In the genomic region with DNA sequence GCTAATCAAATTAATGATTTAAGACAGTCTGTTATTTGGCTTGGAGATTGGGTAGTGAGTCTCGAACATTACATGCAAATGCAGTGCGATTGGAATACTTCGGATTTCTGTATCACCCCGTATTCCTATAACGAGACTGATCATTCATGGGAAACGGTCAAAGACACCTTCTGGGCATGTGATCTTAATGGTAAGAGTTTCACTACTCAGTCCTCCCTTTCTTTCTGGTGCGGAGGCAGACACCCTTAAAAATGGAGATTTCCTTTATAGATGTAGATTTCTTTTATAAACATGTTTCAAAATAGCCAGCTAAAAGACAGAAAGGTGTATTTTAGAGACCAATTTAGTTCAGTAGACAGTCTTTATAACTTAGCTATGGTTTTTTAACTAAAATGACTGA, we compare ENCODE assay signal across 38 cellular contexts.
"Had no signal": no experiment of that assay in that cellular context is flagged by ENCODE, and none has a peak within 500 bp of the region (broad histone marks: within the 10 kb centered on the region; RNA-seq: fewer than 3 reads in every experiment).

No MANE protein-coding gene starts in this region.

- FAIRE-seq: bronchial epithelial cell, TTC549 had no signal

- H3K4me3 ChIP-seq: ascending aorta, cardiac muscle cell had no signal

- H3K9me3 Mint-ChIP-seq: activated B cell treated with CpG ODN at 0.5 μM for 24 hours; activated CD4-positive, alpha-beta memory T cell treated with anti-CD3 and anti-CD28 coated beads for 36 hours; activated CD4-positive, alpha-beta T cell treated with anti-CD3 and anti-CD28 coated beads, Interleukin-2, amount 10 ng/mL, durations not matched to agents 24 days and 14 days; activated naive CD4-positive, alpha-beta T cell treated with anti-CD3 and anti-CD28 coated beads, Interleukin-2, amount 10 ng/mL, durations not matched to agents 7 days and 5 days; activated naive CD4-positive, alpha-beta T cell treated with anti-CD3 and anti-CD28 coated beads, Interleukin-2, amount 50 U/mL, for 24 hours; activated naive CD8-positive, alpha-beta T cell treated with anti-CD3 and anti-CD28 coated beads, Interleukin-2, amount 10 ng/mL, durations not matched to agents 7 days and 5 days; activated naive CD8-positive, alpha-beta T cell treated with anti-CD3 and anti-CD28 coated beads, Interleukin-2, amount 50 U/mL, for 24 hours; activated T-cell treated with anti-CD3 and anti-CD28 coated beads, Interleukin-2, amount 50 U/mL, for 24 hours; activated T-helper 2 cell treated with anti-CD3 and anti-CD28 coated beads, Interferon-gamma antibody, Interleukin-2, Interleukin-4, amounts not matched to agents 10 μg/mL and 5 μg/mL and 100 μg/mL, durations not matched to agents 14 hours and 24 hours and 36 hours; brain; central memory CD8-positive, alpha-beta T cell; T-helper 1 cell treated with Interleukin-12 subunit alpha and Interleukin-12 subunit beta and Interleukin-4 antibody, amounts not matched to agents 30 μg/mL and 1 μg/mL, for 36 hours had no signal

- H3K27ac Mint-ChIP-seq: activated B cell treated with CpG ODN at 0.5 μM for 24 hours; activated CD4-positive, alpha-beta memory T cell treated with anti-CD3 and anti-CD28 coated beads for 36 hours; activated CD4-positive, alpha-beta T cell treated with anti-CD3 and anti-CD28 coated beads, Interleukin-2, amount 10 ng/mL, durations not matched to agents 24 days and 14 days; activated CD8-positive, alpha-beta memory T cell treated with anti-CD3 and anti-CD28 coated beads, Interleukin-2, amount 10 ng/mL, durations not matched to agents 7 days and 5 days; activated CD8-positive, alpha-beta T cell treated with anti-CD3 and anti-CD28 coated beads, Interleukin-2, amount 10 ng/mL, durations not matched to agents 7 days and 5 days; activated naive CD4-positive, alpha-beta T cell treated with anti-CD3 and anti-CD28 coated beads, Interleukin-2, amount 10 ng/mL, durations not matched to agents 7 days and 5 days; activated naive CD4-positive, alpha-beta T cell treated with anti-CD3 and anti-CD28 coated beads, Interleukin-2, amount 50 U/mL, for 24 hours; activated naive CD8-positive, alpha-beta T cell; activated naive CD8-positive, alpha-beta T cell treated with anti-CD3 and anti-CD28 coated beads, Interleukin-2, amount 10 ng/mL, durations not matched to agents 7 days and 5 days; activated naive CD8-positive, alpha-beta T cell treated with anti-CD3 and anti-CD28 coated beads, Interleukin-2, amount 50 U/mL, for 24 hours; activated T-cell treated with anti-CD3 and anti-CD28 coated beads, Interleukin-2, amount 50 U/mL, for 24 hours; activated T-helper 2 cell treated with anti-CD3 and anti-CD28 coated beads, Interferon-gamma antibody, Interleukin-2, Interleukin-4, amounts not matched to agents 10 μg/mL and 5 μg/mL and 100 μg/mL, durations not matched to agents 14 hours and 24 hours and 36 hours; brain; T-helper 1 cell treated with Interleukin-12 subunit alpha and Interleukin-12 subunit beta and Interleukin-4 antibody, amounts not matched to agents 30 μg/mL and 1 μg/mL, for 36 hours; T-helper 2 cell treated with Interferon-gamma antibody and Interleukin-4, amounts not matched to agents 5 μg/mL and 100 μg/mL, for 36 hours had no signal

- H3K36me3 ChIP-seq: ascending aorta, cardiac muscle cell had no signal

- H3K9me3 ChIP-seq: ascending aorta had no signal

- H3K36me3 Mint-ChIP-seq: activated naive CD4-positive, alpha-beta T cell treated with anti-CD3 and anti-CD28 coated beads, Interleukin-2, amount 10 ng/mL, durations not matched to agents 7 days and 5 days had no signal

- H3K27me3 Mint-ChIP-seq: activated B cell treated with CpG ODN at 0.5 μM for 24 hours; activated CD4-positive, alpha-beta memory T cell treated with anti-CD3 and anti-CD28 coated beads for 36 hours; activated CD4-positive, alpha-beta T cell treated with anti-CD3 and anti-CD28 coated beads, Interleukin-2, amount 10 ng/mL, durations not matched to agents 24 days and 14 days; activated CD8-positive, alpha-beta memory T cell treated with anti-CD3 and anti-CD28 coated beads, Interleukin-2, amount 10 ng/mL, durations not matched to agents 7 days and 5 days; activated naive CD4-positive, alpha-beta T cell treated with anti-CD3 and anti-CD28 coated beads, Interleukin-2, amount 10 ng/mL, durations not matched to agents 7 days and 5 days; activated naive CD4-positive, alpha-beta T cell treated with anti-CD3 and anti-CD28 coated beads, Interleukin-2, amount 50 U/mL, for 24 hours; activated naive CD8-positive, alpha-beta T cell; activated naive CD8-positive, alpha-beta T cell treated with anti-CD3 and anti-CD28 coated beads, Interleukin-2, amount 10 ng/mL, durations not matched to agents 7 days and 5 days; activated naive CD8-positive, alpha-beta T cell treated with anti-CD3 and anti-CD28 coated beads, Interleukin-2, amount 50 U/mL, for 24 hours; activated T-cell treated with anti-CD3 and anti-CD28 coated beads, Interleukin-2, amount 50 U/mL, for 24 hours; brain; central memory CD8-positive, alpha-beta T cell had no signal

- DNase-seq: activated B cell treated with CpG ODN at 0.5 μM for 24 hours; activated CD4-positive, alpha-beta memory T cell treated with anti-CD3 and anti-CD28 coated beads for 36 hours; activated CD4-positive, alpha-beta T cell treated with anti-CD3 and anti-CD28 coated beads for 4 hours; activated CD4-positive, alpha-beta T cell treated with anti-CD3 and anti-CD28 coated beads, Interleukin-2, amount 10 ng/mL, durations not matched to agents 24 days and 14 days; activated CD4-positive, alpha-beta T cell treated with anti-CD3 and anti-CD28 coated beads, Interleukin-2, amount 50 U/mL, for 1 hour; activated CD4-positive, alpha-beta T cell treated with anti-CD3 and anti-CD28 coated beads, Interleukin-2, amount 50 U/mL, for 4 hours; activated CD4-positive, CD25-positive, alpha-beta regulatory T cell treated with anti-CD3 and anti-CD28 coated beads, Interleukin-2, amount 50 U/mL, for 72 hours; activated CD8-positive, alpha-beta memory T cell treated with anti-CD3 and anti-CD28 coated beads for 24 hours; activated CD8-positive, alpha-beta memory T cell treated with anti-CD3 and anti-CD28 coated beads, Interleukin-2, amount 10 ng/mL, durations not matched to agents 7 days and 5 days; activated CD8-positive, alpha-beta memory T cell treated with anti-CD3 and anti-CD28 coated beads, Interleukin-2, amount 50 U/mL, for 48 hours; activated CD8-positive, alpha-beta T cell treated with anti-CD3 and anti-CD28 coated beads, Interleukin-2, amount 10 ng/mL, durations not matched to agents 7 days and 5 days; activated effector memory CD4-positive, alpha-beta T cell treated with Interleukin-2 at 50 U/mL for 16 hours; activated gamma-delta T cell; activated naive CD4-positive, alpha-beta T cell treated with anti-CD3 and anti-CD28 coated beads, Interleukin-2, amount 10 ng/mL, durations not matched to agents 7 days and 5 days; activated naive CD4-positive, alpha-beta T cell treated with Interleukin-2 at 50 U/mL for 16 hours; activated naive CD8-positive, alpha-beta T cell treated with anti-CD3 and anti-CD28 coated beads, Interleukin-2, amount 10 ng/mL, durations not matched to agents 7 days and 5 days; activated naive CD8-positive, alpha-beta T cell treated with anti-CD3 and anti-CD28 coated beads, Interleukin-2, amount 50 U/mL, for 24 hours; activated T-cell treated with anti-CD3 and anti-CD28 coated beads, Interleukin-2, amount 50 U/mL, for 24 hours; activated T-cell treated with anti-CD3 and anti-CD28 coated beads, Interleukin-2, amount 50 U/mL, for 48 hours; amygdala; anterior cingulate cortex; caudate nucleus; cerebellar nuclear complex; T-helper 1 cell; T-helper 2 cell; T-helper 9 cell had no signal

- H3K4me1 ChIP-seq: ascending aorta had no signal

- H3K4me3 Mint-ChIP-seq: activated B cell treated with CpG ODN at 0.5 μM for 24 hours; activated CD4-positive, alpha-beta memory T cell treated with anti-CD3 and anti-CD28 coated beads for 36 hours; activated CD4-positive, alpha-beta T cell treated with anti-CD3 and anti-CD28 coated beads, Interleukin-2, amount 10 ng/mL, durations not matched to agents 24 days and 14 days; activated CD8-positive, alpha-beta memory T cell treated with anti-CD3 and anti-CD28 coated beads, Interleukin-2, amount 10 ng/mL, durations not matched to agents 7 days and 5 days; activated CD8-positive, alpha-beta T cell treated with anti-CD3 and anti-CD28 coated beads, Interleukin-2, amount 10 ng/mL, durations not matched to agents 7 days and 5 days; activated naive CD4-positive, alpha-beta T cell treated with anti-CD3 and anti-CD28 coated beads, Interleukin-2, amount 10 ng/mL, durations not matched to agents 7 days and 5 days; activated naive CD4-positive, alpha-beta T cell treated with anti-CD3 and anti-CD28 coated beads, Interleukin-2, amount 50 U/mL, for 24 hours; activated naive CD8-positive, alpha-beta T cell; activated naive CD8-positive, alpha-beta T cell treated with anti-CD3 and anti-CD28 coated beads, Interleukin-2, amount 10 ng/mL, durations not matched to agents 7 days and 5 days; activated naive CD8-positive, alpha-beta T cell treated with anti-CD3 and anti-CD28 coated beads, Interleukin-2, amount 50 U/mL, for 24 hours; activated T-cell treated with anti-CD3 and anti-CD28 coated beads, Interleukin-2, amount 50 U/mL, for 24 hours; brain; central memory CD8-positive, alpha-beta T cell; T-helper 1 cell treated with Interleukin-12 subunit alpha and Interleukin-12 subunit beta and Interleukin-4 antibody, amounts not matched to agents 30 μg/mL and 1 μg/mL, for 36 hours; T-helper 2 cell treated with Interferon-gamma antibody and Interleukin-4, amounts not matched to agents 5 μg/mL and 100 μg/mL, for 36 hours had no signal

- H3K27me3 ChIP-seq: ascending aorta, cardiac muscle cell had no signal

- H3K27ac ChIP-seq: ascending aorta, cardiac muscle cell, VCaP had no signal

- ATAC-seq: activated CD8-positive, alpha-beta memory T cell treated with anti-CD3 and anti-CD28 coated beads, Interleukin-2, amount 10 ng/mL, durations not matched to agents 7 days and 5 days; activated CD8-positive, alpha-beta T cell treated with anti-CD3 and anti-CD28 coated beads, Interleukin-2, amount 10 ng/mL, durations not matched to agents 7 days and 5 days; activated naive CD8-positive, alpha-beta T cell treated with anti-CD3 and anti-CD28 coated beads, Interleukin-2, amount 50 U/mL, for 24 hours had no signal

- H3K4me1 Mint-ChIP-seq: activated naive CD4-positive, alpha-beta T cell treated with anti-CD3 and anti-CD28 coated beads, Interleukin-2, amount 10 ng/mL, durations not matched to agents 7 days and 5 days; activated naive CD8-positive, alpha-beta T cell treated with anti-CD3 and anti-CD28 coated beads, Interleukin-2, amount 10 ng/mL, durations not matched to agents 7 days and 5 days; central memory CD8-positive, alpha-beta T cell had no signal
